In the genomic region with DNA sequence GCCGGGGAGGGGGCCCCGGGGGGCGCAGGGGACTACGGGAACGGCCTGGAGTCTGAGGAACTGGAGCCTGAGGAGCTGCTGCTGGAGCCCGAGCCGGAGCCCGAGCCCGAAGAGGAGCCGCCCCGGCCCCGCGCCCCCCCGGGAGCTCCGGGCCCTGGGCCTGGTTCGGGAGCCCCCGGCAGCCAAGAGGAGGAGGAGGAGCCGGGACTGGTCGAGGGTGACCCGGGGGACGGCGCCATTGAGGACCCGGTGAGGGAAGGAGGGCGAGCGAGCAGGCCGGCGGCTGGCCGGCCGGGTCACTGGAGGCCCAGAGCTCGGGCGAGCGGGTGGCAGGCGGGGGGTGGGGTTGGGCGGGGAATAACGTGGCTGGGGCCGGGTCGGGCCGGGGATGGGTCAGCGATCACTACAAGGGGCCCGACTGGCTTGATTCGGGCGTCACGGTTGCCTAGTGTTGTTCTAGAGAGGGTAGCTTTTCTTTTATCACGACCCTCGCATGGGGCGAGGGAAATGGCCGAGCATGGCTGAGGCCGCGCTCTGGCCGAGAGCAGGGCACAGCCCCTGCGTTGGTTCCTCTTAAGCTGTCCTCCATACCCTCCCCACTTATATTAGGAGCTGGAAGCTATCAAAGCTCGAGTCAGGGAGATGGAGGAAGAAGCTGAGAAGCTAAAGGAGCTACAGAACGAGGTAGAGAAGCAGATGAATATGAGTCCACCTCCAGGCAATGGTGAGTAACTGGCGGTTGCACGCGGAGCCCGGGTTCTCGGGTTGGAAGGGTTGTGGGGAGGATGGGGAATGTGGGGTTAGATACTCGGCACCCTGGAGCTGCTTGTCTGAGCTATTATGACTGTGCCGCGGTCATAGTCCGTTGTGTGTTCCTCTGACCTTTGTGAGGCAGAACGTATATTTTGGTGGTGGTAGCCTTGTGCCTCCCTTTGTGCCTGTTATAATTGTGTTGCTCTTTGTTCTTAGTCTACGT, we compare ENCODE assay signal across 1 cellular context.
TF ChIP-seq lines count a peak whose summit lies in the region.

No MANE protein-coding gene starts in this region.

TF ChIP-seq in HepG2, 621 proteins besides CTCF, POLR2A, EP300 and RAD21 (continued from another document and continues in another):
- TF ChIP-seq ZBED4 (CRISPR knock-in tag; IDR thresholded peaks at IDR 0.05; ENCODE audit: borderline replicate concordance) (peak; percentile 88), ZNF430 (CRISPR knock-in tag; IDR thresholded peaks at IDR 0.05) (no peak), POLR2AphosphoS5 (IDR thresholded peaks at IDR 0.05; ENCODE audit: low read depth, low read length) (peak; percentile 45), PBX2 (CRISPR knock-in tag; IDR thresholded peaks at IDR 0.05) (no peak), YY1 (IDR thresholded peaks at IDR 0.05; ENCODE audit: insufficient read depth, insufficient replicate concordance, low read depth, low read length) (peak; percentile 9), SIN3A (IDR thresholded peaks at IDR 0.05; ENCODE audit: borderline replicate concordance, low read depth, low read length) (peak; percentile 86; the same call in 1 of the 2 replicates), ZNF451 (CRISPR knock-in tag; IDR thresholded peaks at IDR 0.05) (0 out of 2 replicates have a peak, but pooled peaks have one; percentile 37), PAX8 (CRISPR knock-in tag; IDR thresholded peaks at IDR 0.05; ENCODE audit: borderline replicate concordance) (peak; percentile 93), ZNF576 (CRISPR knock-in tag; IDR thresholded peaks at IDR 0.05) (no peak), ZNF562 (CRISPR knock-in tag; IDR thresholded peaks at IDR 0.05; ENCODE audit: borderline replicate concordance) (no peak), ZNF883 (CRISPR knock-in tag; IDR thresholded peaks at IDR 0.05; ENCODE audit: not compliant biosample characterization) (peak; percentile 93), SIN3B (IDR thresholded peaks at IDR 0.05; ENCODE audit: low read length) (no peak), CREB1 (IDR thresholded peaks at IDR 0.05) (0 out of 2 replicates have a peak, but pooled peaks have one; percentile 1), CREB1 (CRISPR knock-in tag; IDR thresholded peaks at IDR 0.05) (no peak), SOX5 (CRISPR knock-in tag; IDR thresholded peaks at IDR 0.05; ENCODE audit: borderline replicate concordance) (peak; percentile 55), ZBTB7B (CRISPR knock-in tag; IDR thresholded peaks at IDR 0.05) (no peak), ELF1 (CRISPR knock-in tag; IDR thresholded peaks at IDR 0.05) (no peak; the same call in none of the 2 replicates), PTBP1 (IDR thresholded peaks at IDR 0.05; ENCODE audit: low read depth, low read length, poor library complexity, severe bottlenecking) (no peak), TOPORS (CRISPR knock-in tag; IDR thresholded peaks at IDR 0.05) (no peak), ZMYM4 (CRISPR knock-in tag; IDR thresholded peaks at IDR 0.05) (peak; percentile 47), ATAD3A (CRISPR knock-in tag; IDR thresholded peaks at IDR 0.05) (peak; percentile 79; the same call in 1 of the 2 replicates), ARID2 (CRISPR knock-in tag; IDR thresholded peaks at IDR 0.05; ENCODE audit: borderline replicate concordance) (peak; percentile 84), ZNF780A (CRISPR knock-in tag; IDR thresholded peaks at IDR 0.05) (peak; percentile 91; the same call in 1 of the 2 replicates), ZBTB8A (CRISPR knock-in tag; IDR thresholded peaks at IDR 0.05; ENCODE audit: borderline replicate concordance, low read depth) (peak; percentile 58; the same call in 1 of the 2 replicates), SALL2 (CRISPR knock-in tag; IDR thresholded peaks at IDR 0.05) (no peak), PREB (CRISPR knock-in tag; IDR thresholded peaks at IDR 0.05) (0 out of 2 replicates have a peak, but pooled peaks have one; percentile 30), SMARCC2 (IDR thresholded peaks at IDR 0.05) (no peak), ZBTB38 (CRISPR knock-in tag; IDR thresholded peaks at IDR 0.05) (peak; percentile 62), SP1 (IDR thresholded peaks at IDR 0.05) (no peak), SP1 (CRISPR knock-in tag; IDR thresholded peaks at IDR 0.05) (peak; percentile 15; the same call in 1 of the 2 replicates), CENPX (CRISPR knock-in tag; IDR thresholded peaks at IDR 0.05) (no peak), ZNF101 (CRISPR knock-in tag; IDR thresholded peaks at IDR 0.05; ENCODE audit: borderline replicate concordance, low read depth) (no peak), ZNF12 (CRISPR knock-in tag; IDR thresholded peaks at IDR 0.05) (peak; percentile 22; the same call in 1 of the 2 replicates), MAFK (conservative IDR thresholded peaks at IDR 0.05 in 1 of 2, IDR thresholded peaks at IDR 0.05 in 1 of 2; ENCODE audit: low read length in 2 of 2) (no peak), HMGA1 (CRISPR knock-in tag; conservative IDR thresholded peaks at IDR 0.05) (no peak), HCFC1 (IDR thresholded peaks at IDR 0.05; ENCODE audit: low read depth, low read length) (no peak), MIER3 (CRISPR knock-in tag; IDR thresholded peaks at IDR 0.05; ENCODE audit: borderline replicate concordance) (peak; percentile 69), ZNF383 (CRISPR knock-in tag; IDR thresholded peaks at IDR 0.05; ENCODE audit: borderline replicate concordance) (peak; percentile 78; the same call in 1 of the 2 replicates), DPF2 (CRISPR knock-in tag; IDR thresholded peaks at IDR 0.05; ENCODE audit: borderline replicate concordance, low read depth) (no peak), ZNF841 (CRISPR knock-in tag; IDR thresholded peaks at IDR 0.05; ENCODE audit: borderline replicate concordance) (peak; percentile 3; the same call in 1 of the 2 replicates), ZNF709 (CRISPR knock-in tag; IDR thresholded peaks at IDR 0.05) (peak; percentile 72), JUN (CRISPR knock-in tag; IDR thresholded peaks at IDR 0.05) (peak; percentile 53), ZSCAN12 (CRISPR knock-in tag; IDR thresholded peaks at IDR 0.05) (peak; percentile 26; the same call in 1 of the 2 replicates), RORA (CRISPR knock-in tag; IDR thresholded peaks at IDR 0.05) (no peak), RFXANK (CRISPR knock-in tag; IDR thresholded peaks at IDR 0.05) (peak; percentile 42; the same call in 1 of the 2 replicates), ZNF577 (CRISPR knock-in tag; IDR thresholded peaks at IDR 0.05; ENCODE audit: borderline replicate concordance, low read depth) (no peak; the same call in 1 of the 2 replicates), PHF20 (CRISPR knock-in tag; IDR thresholded peaks at IDR 0.05) (no peak)
- TF ChIP-seq, protein P1, sequence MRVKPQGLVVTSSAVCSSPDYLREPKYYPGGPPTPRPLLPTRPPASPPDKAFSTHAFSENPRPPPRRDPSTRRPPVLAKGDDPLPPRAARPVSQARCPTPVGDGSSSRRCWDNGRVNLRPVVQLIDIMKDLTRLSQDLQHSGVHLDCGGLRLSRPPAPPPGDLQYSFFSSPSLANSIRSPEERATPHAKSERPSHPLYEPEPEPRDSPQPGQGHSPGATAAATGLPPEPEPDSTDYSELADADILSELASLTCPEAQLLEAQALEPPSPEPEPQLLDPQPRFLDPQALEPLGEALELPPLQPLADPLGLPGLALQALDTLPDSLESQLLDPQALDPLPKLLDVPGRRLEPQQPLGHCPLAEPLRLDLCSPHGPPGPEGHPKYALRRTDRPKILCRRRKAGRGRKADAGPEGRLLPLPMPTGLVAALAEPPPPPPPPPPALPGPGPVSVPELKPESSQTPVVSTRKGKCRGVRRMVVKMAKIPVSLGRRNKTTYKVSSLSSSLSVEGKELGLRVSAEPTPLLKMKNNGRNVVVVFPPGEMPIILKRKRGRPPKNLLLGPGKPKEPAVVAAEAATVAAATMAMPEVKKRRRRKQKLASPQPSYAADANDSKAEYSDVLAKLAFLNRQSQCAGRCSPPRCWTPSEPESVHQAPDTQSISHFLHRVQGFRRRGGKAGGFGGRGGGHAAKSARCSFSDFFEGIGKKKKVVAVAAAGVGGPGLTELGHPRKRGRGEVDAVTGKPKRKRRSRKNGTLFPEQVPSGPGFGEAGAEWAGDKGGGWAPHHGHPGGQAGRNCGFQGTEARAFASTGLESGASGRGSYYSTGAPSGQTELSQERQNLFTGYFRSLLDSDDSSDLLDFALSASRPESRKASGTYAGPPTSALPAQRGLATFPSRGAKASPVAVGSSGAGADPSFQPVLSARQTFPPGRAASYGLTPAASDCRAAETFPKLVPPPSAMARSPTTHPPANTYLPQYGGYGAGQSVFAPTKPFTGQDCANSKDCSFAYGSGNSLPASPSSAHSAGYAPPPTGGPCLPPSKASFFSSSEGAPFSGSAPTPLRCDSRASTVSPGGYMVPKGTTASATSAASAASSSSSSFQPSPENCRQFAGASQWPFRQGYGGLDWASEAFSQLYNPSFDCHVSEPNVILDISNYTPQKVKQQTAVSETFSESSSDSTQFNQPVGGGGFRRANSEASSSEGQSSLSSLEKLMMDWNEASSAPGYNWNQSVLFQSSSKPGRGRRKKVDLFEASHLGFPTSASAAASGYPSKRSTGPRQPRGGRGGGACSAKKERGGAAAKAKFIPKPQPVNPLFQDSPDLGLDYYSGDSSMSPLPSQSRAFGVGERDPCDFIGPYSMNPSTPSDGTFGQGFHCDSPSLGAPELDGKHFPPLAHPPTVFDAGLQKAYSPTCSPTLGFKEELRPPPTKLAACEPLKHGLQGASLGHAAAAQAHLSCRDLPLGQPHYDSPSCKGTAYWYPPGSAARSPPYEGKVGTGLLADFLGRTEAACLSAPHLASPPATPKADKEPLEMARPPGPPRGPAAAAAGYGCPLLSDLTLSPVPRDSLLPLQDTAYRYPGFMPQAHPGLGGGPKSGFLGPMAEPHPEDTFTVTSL (CRISPR knock-in tag; IDR thresholded peaks at IDR 0.05; ENCODE audit: borderline replicate concordance) = no peak
- TF ChIP-seq, protein P2, sequence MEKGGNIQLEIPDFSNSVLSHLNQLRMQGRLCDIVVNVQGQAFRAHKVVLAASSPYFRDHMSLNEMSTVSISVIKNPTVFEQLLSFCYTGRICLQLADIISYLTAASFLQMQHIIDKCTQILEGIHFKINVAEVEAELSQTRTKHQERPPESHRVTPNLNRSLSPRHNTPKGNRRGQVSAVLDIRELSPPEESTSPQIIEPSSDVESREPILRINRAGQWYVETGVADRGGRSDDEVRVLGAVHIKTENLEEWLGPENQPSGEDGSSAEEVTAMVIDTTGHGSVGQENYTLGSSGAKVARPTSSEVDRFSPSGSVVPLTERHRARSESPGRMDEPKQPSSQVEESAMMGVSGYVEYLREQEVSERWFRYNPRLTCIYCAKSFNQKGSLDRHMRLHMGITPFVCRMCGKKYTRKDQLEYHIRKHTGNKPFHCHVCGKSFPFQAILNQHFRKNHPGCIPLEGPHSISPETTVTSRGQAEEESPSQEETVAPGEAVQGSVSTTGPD (CRISPR knock-in tag; IDR thresholded peaks at IDR 0.05) = no peak
- TF ChIP-seq, protein P3, sequence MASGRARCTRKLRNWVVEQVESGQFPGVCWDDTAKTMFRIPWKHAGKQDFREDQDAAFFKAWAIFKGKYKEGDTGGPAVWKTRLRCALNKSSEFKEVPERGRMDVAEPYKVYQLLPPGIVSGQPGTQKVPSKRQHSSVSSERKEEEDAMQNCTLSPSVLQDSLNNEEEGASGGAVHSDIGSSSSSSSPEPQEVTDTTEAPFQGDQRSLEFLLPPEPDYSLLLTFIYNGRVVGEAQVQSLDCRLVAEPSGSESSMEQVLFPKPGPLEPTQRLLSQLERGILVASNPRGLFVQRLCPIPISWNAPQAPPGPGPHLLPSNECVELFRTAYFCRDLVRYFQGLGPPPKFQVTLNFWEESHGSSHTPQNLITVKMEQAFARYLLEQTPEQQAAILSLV (CRISPR knock-in tag; IDR thresholded peaks at IDR 0.05; ENCODE audit: borderline replicate concordance) = no peak
